Comparison of ENCODE assay signal across 15 cellular contexts in the genomic region with DNA sequence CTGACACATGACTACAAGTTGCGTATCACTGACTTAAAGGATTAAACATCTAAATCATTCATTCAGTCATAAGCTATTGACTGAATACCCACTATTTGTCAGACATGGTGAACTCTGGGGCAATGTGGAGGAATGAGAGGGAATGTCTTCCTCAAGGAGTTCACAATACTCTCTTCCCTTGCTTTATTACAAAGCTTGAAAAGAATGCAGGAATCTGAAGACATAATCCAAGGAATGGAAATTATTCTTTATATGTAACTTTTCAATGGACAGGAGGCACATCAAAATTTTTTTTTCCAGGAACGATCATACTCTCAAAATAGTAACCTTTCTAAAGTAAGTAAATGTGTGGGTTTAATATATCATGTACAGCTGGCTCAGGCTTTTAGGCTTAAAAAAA.
DNase-seq lines count a peak whose midpoint lies in the region; ATAC-seq and TF ChIP-seq lines count a peak whose summit lies in the region.
"Had no signal": no experiment of that assay in that cellular context is flagged by ENCODE, and none has a peak within 500 bp of the region (broad histone marks: within the 10 kb centered on the region; RNA-seq: fewer than 3 reads in every experiment).

No MANE protein-coding gene starts in this region.

- peak overlapping the region; percentile 6 for H3K27ac Mint-ChIP-seq in endothelial cell (ENCODE audit: unreplicated experiment)
- H3K27ac Mint-ChIP-seq in effector memory CD8-positive, alpha-beta T cell, result no peak overlapping the region
- H3K27ac Mint-ChIP-seq in activated CD8-positive, alpha-beta T cell treated with anti-CD3 and anti-CD28 coated beads, Interleukin-2, amount 10 ng/mL, durations not matched to agents 7 days and 5 days, result no peak overlapping the region
- H3K27ac Mint-ChIP-seq: CD14-positive monocyte; CD4-positive, alpha-beta T cell; CD8-positive, alpha-beta memory T cell had no signal

- CTCF ChIA-PET in activated CD8-positive, alpha-beta T cell treated with anti-CD3 and anti-CD28 coated beads, Interleukin-2, amount 10 ng/mL, durations not matched to agents 7 days and 5 days (lab: Charles Lee), result interaction anchor here (0.5 to 1.7 kb wide), 8 partner anchors 17 to 115 kb away, joined by 3 to 4 read pairs (median 3); no protein-coding TSS in a partner anchor

- H3K4me1 Mint-ChIP-seq in endothelial cell (ENCODE audit: unreplicated experiment), result peaks cover 24% of the 10 kb centered on the region
- H3K4me1 Mint-ChIP-seq in effector memory CD8-positive, alpha-beta T cell (ENCODE audit: low read depth in 2 of 2), result peaks cover 26 to 42% of the 10 kb centered on the region in 2 donors
- peaks cover 23% of the 10 kb centered on the region for H3K4me1 Mint-ChIP-seq in activated CD8-positive, alpha-beta T cell treated with anti-CD3 and anti-CD28 coated beads, Interleukin-2, amount 10 ng/mL, durations not matched to agents 7 days and 5 days (ENCODE audit: low read depth)
- H3K4me1 Mint-ChIP-seq: CD14-positive monocyte had no signal

- DNase-seq in NCI-H82 (lab: John Stamatoyannopoulos, UW) (peak; percentile 18), NCI-H82 treated with DMSO at 0.1 percent for 48 hours (lab: John Stamatoyannopoulos, UW; ENCODE audit: unreplicated experiment) (no peak), GM03348 (ENCODE audit: low spot score) (peak; percentile 19), endothelial cell (ENCODE audit: low spot score) (no peak), ecto neural progenitor cell (ENCODE audit: low spot score) (no peak)
- DNase-seq in effector memory CD8-positive, alpha-beta T cell, result no peak
- no peak for DNase-seq in activated CD8-positive, alpha-beta T cell treated with anti-CD3 and anti-CD28 coated beads, Interleukin-2, amount 10 ng/mL, durations not matched to agents 7 days and 5 days
- DNase-seq: CD4-positive, alpha-beta T cell; CD8-positive, alpha-beta memory T cell; DMS 273 treated with DMSO at 0.1 percent for 48 hours; DMS79; GF-D8 had no signal

- H3K9me3 Mint-ChIP-seq in endothelial cell (ENCODE audit: unreplicated experiment), result no peaks in the 10 kb centered on the region
- H3K9me3 Mint-ChIP-seq in effector memory CD8-positive, alpha-beta T cell, result no peaks in the 10 kb centered on the region
- no peaks in the 10 kb centered on the region for H3K9me3 Mint-ChIP-seq in activated CD8-positive, alpha-beta T cell treated with anti-CD3 and anti-CD28 coated beads, Interleukin-2, amount 10 ng/mL, durations not matched to agents 7 days and 5 days (ENCODE audit: insufficient read depth)
- H3K9me3 Mint-ChIP-seq: CD14-positive monocyte; CD4-positive, alpha-beta T cell; CD8-positive, alpha-beta memory T cell; GM23338; H9 had no signal

- H3K4me3 Mint-ChIP-seq in endothelial cell (ENCODE audit: unreplicated experiment), result no peak overlapping the region
- no peak overlapping the region for H3K4me3 Mint-ChIP-seq in effector memory CD8-positive, alpha-beta T cell
- no peak overlapping the region for H3K4me3 Mint-ChIP-seq in activated CD8-positive, alpha-beta T cell treated with anti-CD3 and anti-CD28 coated beads, Interleukin-2, amount 10 ng/mL, durations not matched to agents 7 days and 5 days
- H3K4me3 Mint-ChIP-seq: CD14-positive monocyte; CD4-positive, alpha-beta T cell; CD8-positive, alpha-beta memory T cell; GM23338; H9 had no signal

- no peak for ATAC-seq in effector memory CD8-positive, alpha-beta T cell (replicated peaks)
- ATAC-seq in activated CD8-positive, alpha-beta T cell treated with anti-CD3 and anti-CD28 coated beads, Interleukin-2, amount 10 ng/mL, durations not matched to agents 7 days and 5 days, result no peak

- POLR2A ChIA-PET in activated CD8-positive, alpha-beta T cell treated with anti-CD3 and anti-CD28 coated beads, Interleukin-2, amount 10 ng/mL, durations not matched to agents 7 days and 5 days (lab: Charles Lee), result no interaction called here

- TF ChIP-seq CTCF in endothelial cell (IDR thresholded peaks at IDR 0.05; ENCODE audit: unreplicated experiment), result no peak

- H3K36me3 Mint-ChIP-seq in endothelial cell (ENCODE audit: low read depth, unreplicated experiment), result no peaks in the 10 kb centered on the region
- no peaks in the 10 kb centered on the region for H3K36me3 Mint-ChIP-seq in effector memory CD8-positive, alpha-beta T cell (ENCODE audit: insufficient read depth)
- H3K36me3 Mint-ChIP-seq in activated CD8-positive, alpha-beta T cell treated with anti-CD3 and anti-CD28 coated beads, Interleukin-2, amount 10 ng/mL, durations not matched to agents 7 days and 5 days (ENCODE audit: low read depth), result no peaks in the 10 kb centered on the region

- H3K27me3 Mint-ChIP-seq in endothelial cell (ENCODE audit: unreplicated experiment), result peaks cover 2% of the 10 kb centered on the region
- H3K27me3 Mint-ChIP-seq in effector memory CD8-positive, alpha-beta T cell, result peaks cover 0 to 8% of the 10 kb centered on the region in 2 donors
- H3K27me3 Mint-ChIP-seq in activated CD8-positive, alpha-beta T cell treated with anti-CD3 and anti-CD28 coated beads, Interleukin-2, amount 10 ng/mL, durations not matched to agents 7 days and 5 days (ENCODE audit: low read depth), result peaks cover 3% of the 10 kb centered on the region
- H3K27me3 Mint-ChIP-seq: CD4-positive, alpha-beta T cell had no signal

Comparison
In these comparisons a context has a peak if more than half of its experiments do, and no peak if none do; other contexts are left out.
1. DNase-seq: peak in NCI-H82 (single experiment) and GM03348 (single experiment); none in NCI-H82 treated with DMSO at 0.1 percent for 48 hours (single experiment), endothelial cell (single experiment), effector memory CD8-positive, alpha-beta T cell (0 of 3), ecto neural progenitor cell (single experiment) and activated CD8-positive, alpha-beta T cell treated with anti-CD3 and anti-CD28 coated beads, Interleukin-2, amount 10 ng/mL, durations not matched to agents 7 days and 5 days (single experiment).